In the genomic region with DNA sequence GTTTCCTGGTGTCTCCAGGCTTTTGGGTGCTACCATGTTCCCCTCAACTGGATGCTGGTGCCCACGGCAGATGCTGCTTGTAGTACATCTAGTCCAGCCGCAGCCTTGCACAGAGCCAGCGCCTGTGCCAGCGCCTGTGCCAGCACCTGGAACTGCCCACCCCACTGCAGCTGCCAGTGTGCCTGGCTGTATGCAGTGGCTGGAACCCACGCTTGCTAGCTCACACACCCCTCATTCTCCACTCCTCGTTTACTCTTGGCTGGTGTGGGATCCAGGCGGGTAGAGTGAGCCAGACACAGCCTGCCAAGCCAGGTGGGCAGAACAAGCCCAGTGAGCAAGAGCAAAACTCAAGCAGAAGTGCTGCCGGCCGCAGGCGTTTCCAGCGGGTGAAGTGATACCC, we compare ENCODE assay signal across 18 cellular contexts.
"Had no signal": no experiment of that assay in that cellular context is flagged by ENCODE, and none has a peak within 500 bp of the region (broad histone marks: within the 10 kb centered on the region; RNA-seq: fewer than 3 reads in every experiment).

No MANE protein-coding gene starts in this region.

- H3K9me3 Mint-ChIP-seq: stimulated activated naive CD8-positive, alpha-beta T cell treated with anti-CD3 and anti-CD28 coated beads, Interleukin-15, Interleukin-2, amounts not matched to agents 100 ng/mL and 50 ng/mL, for 24 hours had no signal

- H3K36me3 Mint-ChIP-seq: immature natural killer cell, natural killer cell had no signal

- H3K4me1 Mint-ChIP-seq: immature natural killer cell, natural killer cell had no signal

- H3K27ac Mint-ChIP-seq: effector memory CD8-positive, alpha-beta T cell; immature natural killer cell; natural killer cell; progenitor cell of endocrine pancreas; stimulated activated naive CD8-positive, alpha-beta T cell treated with anti-CD3 and anti-CD28 coated beads, Interleukin-15, Interleukin-2, amounts not matched to agents 100 ng/mL and 50 ng/mL, for 24 hours had no signal

- H3K4me3 Mint-ChIP-seq: effector memory CD8-positive, alpha-beta T cell; immature natural killer cell; natural killer cell; stimulated activated naive CD8-positive, alpha-beta T cell treated with anti-CD3 and anti-CD28 coated beads, Interleukin-15, Interleukin-2, amounts not matched to agents 100 ng/mL and 50 ng/mL, for 24 hours had no signal

- ATAC-seq: effector memory CD8-positive, alpha-beta T cell; left colon; natural killer cell; pancreas had no signal

- H3K27me3 Mint-ChIP-seq: effector memory CD8-positive, alpha-beta T cell; progenitor cell of endocrine pancreas; stimulated activated naive CD8-positive, alpha-beta T cell treated with anti-CD3 and anti-CD28 coated beads, Interleukin-15, Interleukin-2, amounts not matched to agents 100 ng/mL and 50 ng/mL, for 24 hours had no signal

- DNase-seq: caudate nucleus; cerebellar nuclear complex; cortex of kidney; effector memory CD8-positive, alpha-beta T cell; hypothalamus; immature natural killer cell; islet precursor cell; kidney glomerular epithelial cell; left colon; left ventricle myocardium inferior; mammary epithelial cell; natural killer cell; right lobe of liver; stimulated activated CD4-positive, alpha-beta T cell treated with anti-CD3 and anti-CD28 coated beads, Interleukin-4, amount 100 ng/mL, for 4 hours; transverse colon had no signal
